Comparison of ENCODE assay signal across 28 cellular contexts in genomic region chr19:17633700-17634099, GRCh38. TPM values are rescaled to one million over a fixed set of nuclear protein-coding genes. Genes with fewer than 3 reads are reported as not detected.
"Had no signal": no experiment of that assay in that cellular context is flagged by ENCODE, and none has a peak within 500 bp of the region (broad histone marks: within the 10 kb centered on the region; RNA-seq: fewer than 3 reads in every experiment).

No MANE protein-coding gene starts in this region.

- ATAC-seq: stimulated activated effector memory CD8-positive, alpha-beta T cell treated with anti-CD3 and anti-CD28 coated beads, Interleukin-12 subunit alpha, Interleukin-12 subunit beta, amount 100 ng/mL, for 72 hours; stimulated activated memory B cell treated with anti-CD40 and anti-IgM and Interleukin-4, amounts not matched to agents 10 μg/mL and 1 μg/mL and 100 μg/mL, for 72 hours; stimulated activated naive B cell treated with anti-CD40 and anti-IgM and Interleukin-4, amounts not matched to agents 10 μg/mL and 1 μg/mL and 100 μg/mL, for 72 hours; stimulated activated naive CD8-positive, alpha-beta T cell treated with anti-CD3 and anti-CD28 coated beads, Interleukin-15, amount 100 ng/mL, for 72 hours; stimulated activated naive CD8-positive, alpha-beta T cell treated with anti-CD3 and anti-CD28 coated beads, Interleukin-15, Interleukin-2, amounts not matched to agents 100 U/mL and 50 U/mL, for 24 hours; upper lobe of right lung had no signal

- H3K27ac ChIP-seq: stomach, suprapubic skin, testis, thoracic aorta, thyroid gland, tibial artery, tibial nerve, transverse colon, upper lobe of left lung, upper lobe of right lung, uterus, vagina had no signal

- DNase-seq: stimulated activated CD4-positive, alpha-beta T cell treated with anti-CD3 and anti-CD28 coated beads, Interleukin-2, amount 100 ng/mL, for 48 hours; stimulated activated CD4-positive, alpha-beta T cell treated with anti-CD3 and anti-CD28 coated beads, Interleukin-4, amount 100 ng/mL, for 1 hour; stimulated activated CD4-positive, alpha-beta T cell treated with anti-CD3 and anti-CD28 coated beads, Interleukin-4, amount 100 ng/mL, for 24 hours; stimulated activated CD4-positive, alpha-beta T cell treated with anti-CD3 and anti-CD28 coated beads, Interleukin-4, amount 100 ng/mL, for 4 hours; stimulated activated CD8-positive, alpha-beta memory T cell treated with anti-CD3 and anti-CD28 coated beads, Interleukin-4, amount 100 ng/mL, for 48 hours; stimulated activated naive B cell treated with anti-CD40 and anti-IgM and Interleukin-4, amounts not matched to agents 10 μg/mL and 1 μg/mL and 100 μg/mL, for 72 hours; stimulated activated naive CD4-positive, alpha-beta T cell; stimulated activated naive CD4-positive, alpha-beta T cell treated with Interleukin-2 at 50 U/mL for 16 hours; stimulated activated naive CD8-positive, alpha-beta T cell treated with anti-CD3 and anti-CD28 coated beads, Interleukin-15, amount 100 ng/mL, for 72 hours; stimulated activated naive CD8-positive, alpha-beta T cell treated with anti-CD3 and anti-CD28 coated beads, Interleukin-15, Interleukin-2, amounts not matched to agents 100 U/mL and 50 U/mL, for 24 hours; stomach; substantia nigra; testis; thyroid gland; tibial artery; transverse colon; trophoblast cell; upper lobe of left lung; upper lobe of right lung; uterus had no signal

- FAIRE-seq: urothelium cell line had no signal

- H3K27me3 ChIP-seq: testis, thyroid gland, tibial artery, tibial nerve, transverse colon, upper lobe of left lung, upper lobe of right lung, uterus, vagina had no signal

- H3K9me3 ChIP-seq: stomach, suprapubic skin, testis, thoracic aorta, thyroid gland, tibial artery, tibial nerve, transverse colon, upper lobe of left lung, upper lobe of right lung, uterus, vagina had no signal

- H3K36me3 ChIP-seq: stomach, suprapubic skin, thoracic aorta, thyroid gland, tibial artery, tibial nerve, transverse colon, upper lobe of left lung, upper lobe of right lung, uterus, vagina had no signal

- H3K4me1 ChIP-seq: stomach, suprapubic skin, testis, thyroid gland, tibial artery, tibial nerve, transverse colon, upper lobe of left lung, upper lobe of right lung, uterus, vagina had no signal

- H3K4me3 ChIP-seq: stomach, suprapubic skin, testis, thoracic aorta, thyroid gland, tibial artery, tibial nerve, transverse colon, upper lobe of left lung, upper lobe of right lung, uterus, vagina had no signal

RNA-seq across cellular contexts. Expression of gene UNC13A, which starts 54.5 kb away (rescaled TPM):
- total RNA-seq: subcutaneous adipose tissue had no signal
